In genomic region chr14:51319181-51319597, GRCh38 we compare ENCODE assay signal across 15 cellular contexts.
DNase-seq lines count a peak whose midpoint lies in the region; ATAC-seq and TF ChIP-seq lines count a peak whose summit lies in the region.
"Had no signal": no experiment of that assay in that cellular context is flagged by ENCODE, and none has a peak within 500 bp of the region (broad histone marks: within the 10 kb centered on the region; RNA-seq: fewer than 3 reads in every experiment).

No MANE protein-coding gene starts in this region.

- DNase-seq in M059J (ENCODE audit: low read depth) = peak; percentile 71
- no peak for DNase-seq in ascending aorta (ENCODE audit: low spot score in 2 of 2)
- no peak for DNase-seq in heart right ventricle
- no peak for DNase-seq in suprapubic skin (ENCODE audit: low spot score in 2 of 2)
- no peak for DNase-seq in AG08395 (ENCODE audit: low spot score)
- no peak for DNase-seq in activated T-cell treated with anti-CD3 and anti-CD28 coated beads, Interleukin-2, amount 50 U/mL, for 4 hours
- DNase-seq: activated CD4-positive, alpha-beta T cell treated with anti-CD3 and anti-CD28 coated beads for 4 hours; activated T-cell treated with anti-CD3 and anti-CD28 coated beads, Interleukin-2, amount 50 U/mL, for 1 hour; dermis blood vessel endothelial cell; EL; pancreas; stimulated activated CD4-positive, alpha-beta T cell treated with anti-CD3 and anti-CD28 coated beads, Interleukin-15, amount 100 ng/mL, for 24 hours had no signal

- H3K36me3 ChIP-seq in ascending aorta (no peaks in the 10 kb centered on the region), heart right ventricle (no peaks in the 10 kb centered on the region), suprapubic skin (no peaks in the 10 kb centered on the region)
- H3K36me3 ChIP-seq: BLaER1 treated with 17β-estradiol and CSF1 and Interleukin-3, amounts not matched to agents 10 nM and 100 nM; pancreas had no signal

- intact Hi-C loops in ascending aorta (cut with DNase I) = no loop called here
- intact Hi-C loops in heart right ventricle (cut with DNase I) = no loop called here

- H3K4me1 ChIP-seq in ascending aorta = peaks cover 6 to 19% of the 10 kb centered on the region in 2 donors
- peaks cover 0 to 30% (median 15%) of the 10 kb centered on the region in 9 donors for H3K4me1 ChIP-seq in heart right ventricle
- H3K4me1 ChIP-seq in suprapubic skin = peaks cover 36% of the 10 kb centered on the region
- H3K4me1 ChIP-seq: BLaER1 treated with 17β-estradiol and CSF1 and Interleukin-3, amounts not matched to agents 10 nM and 100 nM had no signal

- peak overlapping the region; percentile 36 to 63 for H3K27ac ChIP-seq in ascending aorta
- peak overlapping the region in 8 of 10 donors; percentile 6 to 59 (median 54) for H3K27ac ChIP-seq in heart right ventricle
- peak overlapping the region; percentile 29 for H3K27ac ChIP-seq in suprapubic skin
- H3K27ac ChIP-seq: BLaER1 treated with 17β-estradiol and CSF1 and Interleukin-3, amounts not matched to agents 10 nM and 100 nM; pancreas had no signal

- H3K4me3 ChIP-seq in ascending aorta = no peak overlapping the region
- H3K4me3 ChIP-seq in heart right ventricle = no peak overlapping the region
- H3K4me3 ChIP-seq in suprapubic skin = no peak overlapping the region
- H3K4me3 ChIP-seq: BLaER1 treated with 17β-estradiol and CSF1 and Interleukin-3, amounts not matched to agents 10 nM and 100 nM; pancreas had no signal

- H3K9me3 Mint-ChIP-seq in activated T-cell treated with anti-CD3 and anti-CD28 coated beads, Interleukin-2, amount 50 U/mL, for 4 hours = no peaks in the 10 kb centered on the region
- H3K9me3 Mint-ChIP-seq: T-helper 2 cell treated with Interferon-gamma antibody and Interleukin-4, amounts not matched to agents 5 μg/mL and 100 μg/mL, for 36 hours had no signal

- 24 to 30% methylated on average over 3 of the region's 3 CpGs for WGBS in heart right ventricle, 2 donors
- WGBS in suprapubic skin = 27% methylated on average over 3 of the region's 3 CpGs

- TF ChIP-seq POLR2A in suprapubic skin (IDR thresholded peaks at IDR 0.05) = no peak

- no peaks in the 10 kb centered on the region for H3K27me3 ChIP-seq in ascending aorta
- no peaks in the 10 kb centered on the region for H3K27me3 ChIP-seq in heart right ventricle
- no peaks in the 10 kb centered on the region for H3K27me3 ChIP-seq in suprapubic skin
- H3K27me3 ChIP-seq: BLaER1 treated with 17β-estradiol and CSF1 and Interleukin-3, amounts not matched to agents 10 nM and 100 nM; pancreas had no signal

- ATAC-seq in heart right ventricle (peak in 7 of 8 donors; percentile 38 to 75 (median 61)), GM18907 (IDR thresholded peaks at IDR 0.05; ENCODE audit: unreplicated experiment) (no peak)
- no peak for ATAC-seq in activated T-cell treated with anti-CD3 and anti-CD28 coated beads, Interleukin-2, amount 50 U/mL, for 4 hours
- ATAC-seq: pancreas had no signal

- H3K9me3 ChIP-seq in ascending aorta (no peaks in the 10 kb centered on the region), heart right ventricle (no peaks in the 10 kb centered on the region), suprapubic skin (no peaks in the 10 kb centered on the region)
- H3K9me3 ChIP-seq: BLaER1 treated with 17β-estradiol and CSF1 and Interleukin-3, amounts not matched to agents 10 nM and 100 nM; pancreas had no signal

- no peaks in the 10 kb centered on the region for H3K36me3 Mint-ChIP-seq in activated T-cell treated with anti-CD3 and anti-CD28 coated beads, Interleukin-2, amount 50 U/mL, for 4 hours (ENCODE audit: insufficient read depth)

- no peak overlapping the region for H3K4me3 Mint-ChIP-seq in activated T-cell treated with anti-CD3 and anti-CD28 coated beads, Interleukin-2, amount 50 U/mL, for 4 hours
- H3K4me3 Mint-ChIP-seq: T-helper 2 cell treated with Interferon-gamma antibody and Interleukin-4, amounts not matched to agents 5 μg/mL and 100 μg/mL, for 36 hours had no signal

- no peak for TF ChIP-seq EP300 in suprapubic skin (IDR thresholded peaks at IDR 0.05)

- no peaks in the 10 kb centered on the region for H3K4me1 Mint-ChIP-seq in activated T-cell treated with anti-CD3 and anti-CD28 coated beads, Interleukin-2, amount 50 U/mL, for 4 hours (ENCODE audit: low read depth)

- TF ChIP-seq CTCF in ascending aorta (IDR thresholded peaks at IDR 0.05) (no peak), heart right ventricle (IDR thresholded peaks at IDR 0.05) (no peak), suprapubic skin (IDR thresholded peaks at IDR 0.05) (no peak)

- peaks cover 6% of the 10 kb centered on the region for H3K27me3 Mint-ChIP-seq in activated T-cell treated with anti-CD3 and anti-CD28 coated beads, Interleukin-2, amount 50 U/mL, for 4 hours (ENCODE audit: low read depth)

Comparison
In these comparisons a context has a peak if more than half of its experiments do, and no peak if none do; other contexts are left out.
1. ATAC-seq: peak in heart right ventricle (7 of 8); none in GM18907 (single experiment) and activated T-cell treated with anti-CD3 and anti-CD28 coated beads, Interleukin-2, amount 50 U/mL, for 4 hours (0 of 2).
2. Peak in every context shown above with its lines, with median percentiles within 50 percentile points of each other: H3K27ac ChIP-seq.